ENCODE assay signal across 11 cellular contexts in genomic region chr14:53542692-53543091, GRCh38.
DNase-seq lines count a peak whose midpoint lies in the region; ATAC-seq and TF ChIP-seq lines count a peak whose summit lies in the region.
"Had no signal": no experiment of that assay in that cellular context is flagged by ENCODE, and none has a peak within 500 bp of the region (broad histone marks: within the 10 kb centered on the region; RNA-seq: fewer than 3 reads in every experiment).

No MANE protein-coding gene starts in this region.

- peak overlapping the region in 3 of 5 experiments; percentile 7 to 74 (median 57) for H3K27ac Mint-ChIP-seq in brain
- H3K27ac Mint-ChIP-seq in mesothelial cell of epicardium = peak overlapping the region; percentile 70

- POLR2A ChIA-PET in RWPE1 (lab: Yijun Ruan, JAX; ENCODE audit: low non-redundant PET) = no interaction called here

- CTCF ChIA-PET in RWPE1 (lab: Yijun Ruan, JAX) = no interaction called here

- H3K9me3 Mint-ChIP-seq in brain = no peaks in the 10 kb centered on the region
- no peaks in the 10 kb centered on the region for H3K9me3 Mint-ChIP-seq in mesothelial cell of epicardium

- H3K36me3 Mint-ChIP-seq in brain (no peaks in the 10 kb centered on the region), mesothelial cell of epicardium (no peaks in the 10 kb centered on the region)

- DNase-seq in DMS53 (lab: John Stamatoyannopoulos, UW) (peak; percentile 73), NCI-H1694 treated with DMSO at 0.1 percent for 48 hours (lab: John Stamatoyannopoulos, UW) (peak; percentile 37), mesothelial cell of epicardium (ENCODE audit: low spot score in 2 of 2, unreplicated experiment in 2 of 2) (peak; percentile 26 to 80), NCI-H2171 treated with DMSO at 0.1 percent for 48 hours (lab: John Stamatoyannopoulos, UW) (no peak), RWPE1 (ENCODE audit: low spot score) (no peak), ureter (ENCODE audit: low spot score) (no peak)
- DNase-seq: NCI-H2227 treated with DMSO at 0.1 percent for 48 hours, T1000 had no signal

- no peak for ATAC-seq in HG02840 (IDR thresholded peaks at IDR 0.05; ENCODE audit: low FRiP score, unreplicated experiment)
- ATAC-seq: esophagus mucosa had no signal

- H3K27ac ChIP-seq in RWPE1 = no peak overlapping the region

- TF ChIP-seq CTCF in brain (conservative IDR thresholded peaks at IDR 0.05) (no peak), mesothelial cell of epicardium (IDR thresholded peaks at IDR 0.05; ENCODE audit: unreplicated experiment) (no peak), RWPE1 (conservative IDR thresholded peaks at IDR 0.05; ENCODE audit: low read depth) (no peak)

- H3K4me3 Mint-ChIP-seq in brain (peak overlapping the region in 1 of 5 experiments; percentile 17), mesothelial cell of epicardium (no peak overlapping the region)

- H3K4me1 Mint-ChIP-seq in brain (peaks cover 52% of the 10 kb centered on the region), mesothelial cell of epicardium (peaks cover 42% of the 10 kb centered on the region)

- peaks cover 3% of the 10 kb centered on the region for H3K27me3 Mint-ChIP-seq in brain
- H3K27me3 Mint-ChIP-seq in mesothelial cell of epicardium (ENCODE audit: low read depth) = peaks cover 10% of the 10 kb centered on the region

Comparison
In these comparisons a context has a peak if more than half of its experiments do, and no peak if none do; other contexts are left out.
1. DNase-seq: peak in DMS53 (single experiment), NCI-H1694 treated with DMSO at 0.1 percent for 48 hours (single experiment) and mesothelial cell of epicardium (2 of 2); none in NCI-H2171 treated with DMSO at 0.1 percent for 48 hours (single experiment), RWPE1 (single experiment) and ureter (single experiment).